Comparison of ENCODE assay signal across 10 cellular contexts in the genomic region with DNA sequence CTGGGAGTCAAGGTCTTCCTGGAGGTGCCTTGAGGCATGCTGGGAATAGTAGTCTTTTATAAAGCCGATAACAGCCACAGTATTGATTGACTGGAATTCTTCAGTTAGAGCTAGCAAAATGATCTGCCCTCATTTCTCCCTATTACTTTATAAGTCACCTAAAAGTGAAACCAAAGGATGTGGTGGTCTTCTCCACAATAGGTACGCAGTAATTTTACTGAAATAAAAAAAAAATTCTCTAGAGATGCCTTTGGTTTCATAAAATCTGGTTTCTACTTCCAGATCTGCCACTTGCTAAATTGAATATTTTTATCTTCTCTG. TPM values are rescaled to one million over a fixed set of nuclear protein-coding genes. Genes with fewer than 3 reads are reported as not detected.
DNase-seq lines count a peak whose midpoint lies in the region; ATAC-seq and TF ChIP-seq lines count a peak whose summit lies in the region.
"Had no signal": no experiment of that assay in that cellular context is flagged by ENCODE, and none has a peak within 500 bp of the region (broad histone marks: within the 10 kb centered on the region; RNA-seq: fewer than 3 reads in every experiment).

No MANE protein-coding gene starts in this region.

- no peaks in the 10 kb centered on the region for H3K9me3 ChIP-seq in iPS-18a (ENCODE audit: control insufficient read depth, low read depth, low read length)

- DNase-seq in HFFc6 (no peak), occipital lobe (lab: John Stamatoyannopoulos, UW) (no peak), G401 (ENCODE audit: low spot score) (no peak)
- no peak for DNase-seq in activated CD8-positive, alpha-beta T cell treated with anti-CD3 and anti-CD28 coated beads, Interleukin-2, amount 10 ng/mL, durations not matched to agents 7 days and 5 days

- in situ Hi-C loops in G401 (cut with HindIII; ENCODE audit: low sequenced_read_pairs), result no loop called here

- peak overlapping the region; percentile 96; the same call in 1 of the 2 replicates for H3K27ac Mint-ChIP-seq in HFFc6
- peak overlapping the region; percentile 98 for H3K27ac Mint-ChIP-seq in activated CD8-positive, alpha-beta T cell treated with anti-CD3 and anti-CD28 coated beads, Interleukin-2, amount 10 ng/mL, durations not matched to agents 7 days and 5 days
- H3K27ac Mint-ChIP-seq in stimulated activated memory B cell treated with anti-CD40 and anti-IgM and Interleukin-4, amounts not matched to agents 10 μg/mL and 1 μg/mL and 100 μg/mL, for 72 hours, result peak overlapping the region; percentile 100

- peaks cover 31% of the 10 kb centered on the region for H3K4me1 Mint-ChIP-seq in HFFc6 (ENCODE audit: low read depth)
- peaks cover 32% of the 10 kb centered on the region for H3K4me1 Mint-ChIP-seq in activated CD8-positive, alpha-beta T cell treated with anti-CD3 and anti-CD28 coated beads, Interleukin-2, amount 10 ng/mL, durations not matched to agents 7 days and 5 days (ENCODE audit: low read depth)
- H3K4me1 Mint-ChIP-seq in stimulated activated memory B cell treated with anti-CD40 and anti-IgM and Interleukin-4, amounts not matched to agents 10 μg/mL and 1 μg/mL and 100 μg/mL, for 72 hours, result peaks cover 36% of the 10 kb centered on the region

- H3K36me3 Mint-ChIP-seq in HFFc6 (ENCODE audit: low read depth), result peaks cover 11% of the 10 kb centered on the region; the same call in 1 of the 2 replicates
- peaks cover 22% of the 10 kb centered on the region for H3K36me3 Mint-ChIP-seq in activated CD8-positive, alpha-beta T cell treated with anti-CD3 and anti-CD28 coated beads, Interleukin-2, amount 10 ng/mL, durations not matched to agents 7 days and 5 days (ENCODE audit: low read depth)
- no peaks in the 10 kb centered on the region for H3K36me3 Mint-ChIP-seq in stimulated activated memory B cell treated with anti-CD40 and anti-IgM and Interleukin-4, amounts not matched to agents 10 μg/mL and 1 μg/mL and 100 μg/mL, for 72 hours

- peaks cover 25% of the 10 kb centered on the region for H3K9me3 Mint-ChIP-seq in HFFc6
- H3K9me3 Mint-ChIP-seq in activated CD8-positive, alpha-beta T cell treated with anti-CD3 and anti-CD28 coated beads, Interleukin-2, amount 10 ng/mL, durations not matched to agents 7 days and 5 days (ENCODE audit: insufficient read depth), result peaks cover 7% of the 10 kb centered on the region
- H3K9me3 Mint-ChIP-seq in stimulated activated memory B cell treated with anti-CD40 and anti-IgM and Interleukin-4, amounts not matched to agents 10 μg/mL and 1 μg/mL and 100 μg/mL, for 72 hours, result no peaks in the 10 kb centered on the region

- peaks cover 3% of the 10 kb centered on the region for H3K27me3 Mint-ChIP-seq in HFFc6 (ENCODE audit: insufficient read depth)
- peaks cover 7% of the 10 kb centered on the region for H3K27me3 Mint-ChIP-seq in activated CD8-positive, alpha-beta T cell treated with anti-CD3 and anti-CD28 coated beads, Interleukin-2, amount 10 ng/mL, durations not matched to agents 7 days and 5 days (ENCODE audit: low read depth)
- H3K27me3 Mint-ChIP-seq in stimulated activated memory B cell treated with anti-CD40 and anti-IgM and Interleukin-4, amounts not matched to agents 10 μg/mL and 1 μg/mL and 100 μg/mL, for 72 hours, result no peaks in the 10 kb centered on the region

- POLR2A ChIA-PET in activated CD8-positive, alpha-beta T cell treated with anti-CD3 and anti-CD28 coated beads, Interleukin-2, amount 10 ng/mL, durations not matched to agents 7 days and 5 days (lab: Charles Lee), result interaction anchor here (0.9 to 1.3 kb wide), 2 partner anchors 108 to 121 kb away, joined by 3 to 5 read pairs; no protein-coding TSS in a partner anchor

- CTCF ChIA-PET in activated CD8-positive, alpha-beta T cell treated with anti-CD3 and anti-CD28 coated beads, Interleukin-2, amount 10 ng/mL, durations not matched to agents 7 days and 5 days (lab: Charles Lee), result interaction anchor here (2.3 kb wide), 1 partner anchor 22 kb away, joined by 7 read pairs; no protein-coding TSS in a partner anchor

- no peak for ATAC-seq in activated CD8-positive, alpha-beta T cell treated with anti-CD3 and anti-CD28 coated beads, Interleukin-2, amount 10 ng/mL, durations not matched to agents 7 days and 5 days
- ATAC-seq in stimulated activated memory B cell treated with anti-CD40 and anti-IgM and Interleukin-4, amounts not matched to agents 10 μg/mL and 1 μg/mL and 100 μg/mL, for 72 hours, result no peak
- ATAC-seq in GM18517 (IDR thresholded peaks at IDR 0.05; ENCODE audit: unreplicated experiment) (no peak), HG03045 (IDR thresholded peaks at IDR 0.05; ENCODE audit: unreplicated experiment) (no peak)

- H3K36me3 ChIP-seq in iPS-18a (ENCODE audit: control insufficient read depth, low read depth, low read length), result peaks cover 9% of the 10 kb centered on the region

- peak overlapping the region; percentile 93 for H3K4me3 ChIP-seq in iPS-18a (ENCODE audit: low read length)

- peak overlapping the region; percentile 84 for H3K9ac ChIP-seq in iPS-18a (ENCODE audit: low read length)

- no peaks in the 10 kb centered on the region for H3K4me1 ChIP-seq in iPS-18a (ENCODE audit: control insufficient read depth, low read depth, low read length)

- H3K27me3 ChIP-seq in iPS-18a (ENCODE audit: control insufficient read depth, insufficient read depth, low read length), result no peaks in the 10 kb centered on the region

- peak overlapping the region; percentile 93 for H3K4me3 Mint-ChIP-seq in HFFc6
- H3K4me3 Mint-ChIP-seq in activated CD8-positive, alpha-beta T cell treated with anti-CD3 and anti-CD28 coated beads, Interleukin-2, amount 10 ng/mL, durations not matched to agents 7 days and 5 days, result peak overlapping the region; percentile 93
- peak overlapping the region; percentile 95 for H3K4me3 Mint-ChIP-seq in stimulated activated memory B cell treated with anti-CD40 and anti-IgM and Interleukin-4, amounts not matched to agents 10 μg/mL and 1 μg/mL and 100 μg/mL, for 72 hours

- no peak for TF ChIP-seq CTCF in HFFc6 (IDR thresholded peaks at IDR 0.05)

- H3K27ac ChIP-seq in iPS-18a (ENCODE audit: low read length), result no peak overlapping the region

RNA-seq across cellular contexts. Expression of a gene that starts 0.5 kb away (rescaled TPM):
- total RNA-seq in HFFc6 (2021; fragmentation: NEBNext Ultra II Directional; extraction: Animal tissue kit (Norgen Biotek cat#: 25700)), result 10 to 100 TPM; 15.3 to 27.2 (median 22.7) TPM
- 10 to 100 TPM; 27.8 to 28.6 TPM for total RNA-seq in activated CD8-positive, alpha-beta T cell treated with anti-CD3 and anti-CD28 coated beads, Interleukin-2, amount 10 ng/mL, durations not matched to agents 7 days and 5 days
- total RNA-seq in occipital lobe, result 50.4 TPM
- 55.2 and 78.6 TPM in 2 replicates for total RNA-seq in G401 (2014; rRNA removed; shearing (Covaris generic))

RNA-seq across cellular contexts. Expression of a gene that starts 51.0 kb away (rescaled TPM):
- 10 to 100 TPM; 22.8 to 29.3 (median 26.8) TPM for total RNA-seq in HFFc6 (2021; fragmentation: NEBNext Ultra II Directional; extraction: Animal tissue kit (Norgen Biotek cat#: 25700))
- total RNA-seq in activated CD8-positive, alpha-beta T cell treated with anti-CD3 and anti-CD28 coated beads, Interleukin-2, amount 10 ng/mL, durations not matched to agents 7 days and 5 days, result 10 to 100 TPM; 14.9 to 16.3 TPM
- 13.7 TPM for total RNA-seq in occipital lobe
- total RNA-seq in G401 (2014; rRNA removed; shearing (Covaris generic)), result 15.3 and 29.1 TPM in 2 replicates

RNA-seq across cellular contexts. Expression of a gene that starts 55.4 kb away (rescaled TPM):
- total RNA-seq in HFFc6 (2021; fragmentation: NEBNext Ultra II Directional; extraction: Animal tissue kit (Norgen Biotek cat#: 25700)), result not detected
- not detected for total RNA-seq in activated CD8-positive, alpha-beta T cell treated with anti-CD3 and anti-CD28 coated beads, Interleukin-2, amount 10 ng/mL, durations not matched to agents 7 days and 5 days
- not detected for total RNA-seq in occipital lobe
- total RNA-seq in G401 (2014; rRNA removed; shearing (Covaris generic)), result not detected in 2 replicates
- total RNA-seq: H7, SK-MEL-5 had no signal
